21 cellular contexts compared by ENCODE assay signal in genomic region chr7:143424476-143424875, GRCh38. TPM values are rescaled to one million over a fixed set of nuclear protein-coding genes. Genes with fewer than 3 reads are reported as not detected.
"Had no signal": no experiment of that assay in that cellular context is flagged by ENCODE, and none has a peak within 500 bp of the region (broad histone marks: within the 10 kb centered on the region; RNA-seq: fewer than 3 reads in every experiment).

No MANE protein-coding gene starts in this region.

RNA-seq across cellular contexts. Expression of gene EPHA1, which starts 15.8 kb away (rescaled TPM):
- total RNA-seq: left ventricle myocardium inferior, left ventricle myocardium superior, myocyte had no signal

RNA-seq across cellular contexts. Expression of gene TAS2R60, which starts 18.8 kb away (rescaled TPM):
- total RNA-seq: hepatocyte, kidney, kidney epithelial cell, left cardiac atrium, left colon, left lung, left ventricle myocardium inferior, left ventricle myocardium superior, lower leg skin, lower lobe of right lung, lung microvascular endothelial cell, mesothelial cell of epicardium, mucosa of gallbladder, myocyte had no signal
- polyA plus RNA-seq: hepatocyte, immature natural killer cell, liver, mammary epithelial cell had no signal

RNA-seq across cellular contexts. Expression of gene TAS2R41, which starts 53.2 kb away (rescaled TPM):
- total RNA-seq: hepatocyte, kidney, kidney epithelial cell, left colon, left lung, left ventricle myocardium inferior, left ventricle myocardium superior, lower lobe of right lung, lung microvascular endothelial cell, mammary epithelial cell, mesenteric fat pad, mesothelial cell of epicardium, mucosa of gallbladder, myocyte had no signal
- polyA plus RNA-seq: hepatocyte; immature natural killer cell; keratinocyte; liver; lung; mammary epithelial cell; naive thymus-derived CD4-positive, alpha-beta T cell had no signal
